Comparison of ENCODE assay signal across 1 cellular context in genomic region chr9:106958955-106959657, GRCh38.
TF ChIP-seq lines count a peak whose summit lies in the region.

No MANE protein-coding gene starts in this region.

TF ChIP-seq in WTC11, 78 proteins besides CTCF, POLR2A, EP300 and RAD21 (continued from another document):
- TF ChIP-seq E2F4 (CRISPR knock-in tag; IDR thresholded peaks at IDR 0.05; ENCODE audit: borderline replicate concordance, low read depth) (no peak), MYBL2 (CRISPR knock-in tag; IDR thresholded peaks at IDR 0.05) (no peak), ZNF416 (CRISPR knock-in tag; IDR thresholded peaks at IDR 0.05) (no peak), E2F1 (CRISPR knock-in tag; IDR thresholded peaks at IDR 0.05) (no peak), GABPB1 (CRISPR knock-in tag; IDR thresholded peaks at IDR 0.05) (no peak), JUN (CRISPR knock-in tag; IDR thresholded peaks at IDR 0.05) (no peak)
